2 cellular contexts compared by ENCODE assay signal in the genomic region with DNA sequence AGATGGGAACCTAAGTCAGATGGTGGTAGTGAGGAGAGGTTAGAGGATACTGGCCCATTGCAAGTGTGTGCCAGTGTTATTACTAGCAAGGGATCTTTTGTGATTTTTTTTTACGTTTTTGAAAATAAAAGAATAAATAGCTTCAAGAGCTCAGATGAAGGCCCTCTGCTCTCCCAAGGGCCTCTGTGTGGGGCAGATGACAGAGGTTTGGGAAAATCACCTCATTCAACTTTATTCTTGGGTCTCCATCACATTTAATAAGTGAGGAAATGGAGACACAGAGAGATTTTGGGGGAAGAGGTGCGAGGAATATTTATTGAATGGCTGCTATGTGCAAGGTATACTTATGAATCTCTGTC.
TF ChIP-seq lines count a peak whose summit lies in the region.

No MANE protein-coding gene starts in this region.

TF ChIP-seq in SK-N-SH, 30 proteins besides CTCF, POLR2A, EP300 and RAD21 (continued from another document):
- TF ChIP-seq, protein P1, sequence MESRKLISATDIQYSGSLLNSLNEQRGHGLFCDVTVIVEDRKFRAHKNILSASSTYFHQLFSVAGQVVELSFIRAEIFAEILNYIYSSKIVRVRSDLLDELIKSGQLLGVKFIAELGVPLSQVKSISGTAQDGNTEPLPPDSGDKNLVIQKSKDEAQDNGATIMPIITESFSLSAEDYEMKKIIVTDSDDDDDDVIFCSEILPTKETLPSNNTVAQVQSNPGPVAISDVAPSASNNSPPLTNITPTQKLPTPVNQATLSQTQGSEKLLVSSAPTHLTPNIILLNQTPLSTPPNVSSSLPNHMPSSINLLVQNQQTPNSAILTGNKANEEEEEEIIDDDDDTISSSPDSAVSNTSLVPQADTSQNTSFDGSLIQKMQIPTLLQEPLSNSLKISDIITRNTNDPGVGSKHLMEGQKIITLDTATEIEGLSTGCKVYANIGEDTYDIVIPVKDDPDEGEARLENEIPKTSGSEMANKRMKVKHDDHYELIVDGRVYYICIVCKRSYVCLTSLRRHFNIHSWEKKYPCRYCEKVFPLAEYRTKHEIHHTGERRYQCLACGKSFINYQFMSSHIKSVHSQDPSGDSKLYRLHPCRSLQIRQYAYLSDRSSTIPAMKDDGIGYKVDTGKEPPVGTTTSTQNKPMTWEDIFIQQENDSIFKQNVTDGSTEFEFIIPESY (IDR thresholded peaks at IDR 0.05; ENCODE audit: borderline replicate concordance, low read depth), result no peak
- TF ChIP-seq TEAD4 (IDR thresholded peaks at IDR 0.05; ENCODE audit: borderline replicate concordance, insufficient read depth) (no peak), MXI1 (IDR thresholded peaks at IDR 0.05; ENCODE audit: low read depth, low read length) (no peak; the same call in 1 of the 2 replicates), RFX5 (IDR thresholded peaks at IDR 0.05; ENCODE audit: low read length) (no peak), ELF1 (IDR thresholded peaks at IDR 0.05) (no peak), FOXJ3 (CRISPR knock-in tag; IDR thresholded peaks at IDR 0.05) (no peak)
- TF ChIP-seq, protein P2, sequence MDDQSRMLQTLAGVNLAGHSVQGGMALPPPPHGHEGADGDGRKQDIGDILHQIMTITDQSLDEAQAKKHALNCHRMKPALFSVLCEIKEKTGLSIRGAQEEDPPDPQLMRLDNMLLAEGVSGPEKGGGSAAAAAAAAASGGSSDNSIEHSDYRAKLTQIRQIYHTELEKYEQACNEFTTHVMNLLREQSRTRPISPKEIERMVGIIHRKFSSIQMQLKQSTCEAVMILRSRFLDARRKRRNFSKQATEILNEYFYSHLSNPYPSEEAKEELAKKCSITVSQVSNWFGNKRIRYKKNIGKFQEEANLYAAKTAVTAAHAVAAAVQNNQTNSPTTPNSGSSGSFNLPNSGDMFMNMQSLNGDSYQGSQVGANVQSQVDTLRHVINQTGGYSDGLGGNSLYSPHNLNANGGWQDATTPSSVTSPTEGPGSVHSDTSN (IDR thresholded peaks at IDR 0.05), result no peak
- TF ChIP-seq, protein P3, sequence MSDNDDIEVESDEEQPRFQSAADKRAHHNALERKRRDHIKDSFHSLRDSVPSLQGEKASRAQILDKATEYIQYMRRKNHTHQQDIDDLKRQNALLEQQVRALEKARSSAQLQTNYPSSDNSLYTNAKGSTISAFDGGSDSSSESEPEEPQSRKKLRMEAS (IDR thresholded peaks at IDR 0.05; ENCODE audit: low read depth), result no peak

TF ChIP-seq in SK-N-SH treated with all-trans-retinoic acid at 6 μM for 48 hours, 23 proteins besides CTCF, POLR2A, EP300 and RAD21 (continued from another document):
- TF ChIP-seq, protein P4, sequence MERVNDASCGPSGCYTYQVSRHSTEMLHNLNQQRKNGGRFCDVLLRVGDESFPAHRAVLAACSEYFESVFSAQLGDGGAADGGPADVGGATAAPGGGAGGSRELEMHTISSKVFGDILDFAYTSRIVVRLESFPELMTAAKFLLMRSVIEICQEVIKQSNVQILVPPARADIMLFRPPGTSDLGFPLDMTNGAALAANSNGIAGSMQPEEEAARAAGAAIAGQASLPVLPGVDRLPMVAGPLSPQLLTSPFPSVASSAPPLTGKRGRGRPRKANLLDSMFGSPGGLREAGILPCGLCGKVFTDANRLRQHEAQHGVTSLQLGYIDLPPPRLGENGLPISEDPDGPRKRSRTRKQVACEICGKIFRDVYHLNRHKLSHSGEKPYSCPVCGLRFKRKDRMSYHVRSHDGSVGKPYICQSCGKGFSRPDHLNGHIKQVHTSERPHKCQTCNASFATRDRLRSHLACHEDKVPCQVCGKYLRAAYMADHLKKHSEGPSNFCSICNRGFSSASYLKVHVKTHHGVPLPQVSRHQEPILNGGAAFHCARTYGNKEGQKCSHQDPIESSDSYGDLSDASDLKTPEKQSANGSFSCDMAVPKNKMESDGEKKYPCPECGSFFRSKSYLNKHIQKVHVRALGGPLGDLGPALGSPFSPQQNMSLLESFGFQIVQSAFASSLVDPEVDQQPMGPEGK (CRISPR knock-in tag; IDR thresholded peaks at IDR 0.05; ENCODE audit: borderline replicate concordance), result no peak
